In genomic region chrX:20514358-20514757, GRCh38 we compare ENCODE assay signal across 13 cellular contexts.
DNase-seq lines count a peak whose midpoint lies in the region; FAIRE-seq lines count a peak whose summit lies in the region.
"Had no signal": no experiment of that assay in that cellular context is flagged by ENCODE, and none has a peak within 500 bp of the region (broad histone marks: within the 10 kb centered on the region; RNA-seq: fewer than 3 reads in every experiment).

No MANE protein-coding gene starts in this region.

- DNase-seq in activated CD4-positive, alpha-beta T cell treated with anti-CD3 and anti-CD28 coated beads, Interleukin-2, amount 10 ng/mL, durations not matched to agents 24 days and 14 days, result peak; percentile 38
- no peak for DNase-seq in activated CD4-positive, alpha-beta T cell treated with anti-CD3 and anti-CD28 coated beads for 1 hour
- DNase-seq in RCC 7860 (ENCODE audit: low spot score) (peak; percentile 84), dermis microvascular lymphatic vessel endothelial cell (ENCODE audit: low read depth in 2 of 2) (peak; percentile 3 to 69), renal cortical epithelial cell (ENCODE audit: low read depth) (peak; percentile 89), hypothalamus (lab: John Stamatoyannopoulos, UW) (no peak), DMS153 treated with DMSO at 0.1 percent for 48 hours (lab: John Stamatoyannopoulos, UW; ENCODE audit: unreplicated experiment) (no peak), epidermal melanocyte (ENCODE audit: insufficient read length, low spot score) (no peak)
- DNase-seq: 8988T, NCI-H1105, transverse colon had no signal

- FAIRE-seq in RCC 7860 (lab: Jason Lieb, UNC), result peak; percentile 98

- peaks cover 15% of the 10 kb centered on the region for H3K9me3 Mint-ChIP-seq in activated CD4-positive, alpha-beta T cell treated with anti-CD3 and anti-CD28 coated beads, Interleukin-2, amount 10 ng/mL, durations not matched to agents 24 days and 14 days

- peak overlapping the region; percentile 59 for H3K4me3 Mint-ChIP-seq in activated CD4-positive, alpha-beta T cell treated with anti-CD3 and anti-CD28 coated beads, Interleukin-2, amount 10 ng/mL, durations not matched to agents 24 days and 14 days
- H3K4me3 Mint-ChIP-seq: brain, neural progenitor cell had no signal

- H3K27me3 Mint-ChIP-seq in activated CD4-positive, alpha-beta T cell treated with anti-CD3 and anti-CD28 coated beads, Interleukin-2, amount 10 ng/mL, durations not matched to agents 24 days and 14 days, result peaks cover 5% of the 10 kb centered on the region
- H3K27me3 Mint-ChIP-seq: brain had no signal

- peaks cover 36% of the 10 kb centered on the region for H3K4me1 Mint-ChIP-seq in activated CD4-positive, alpha-beta T cell treated with anti-CD3 and anti-CD28 coated beads, Interleukin-2, amount 10 ng/mL, durations not matched to agents 24 days and 14 days
- H3K4me1 Mint-ChIP-seq: brain, neural progenitor cell had no signal

- peak overlapping the region; percentile 76 for H3K27ac Mint-ChIP-seq in activated CD4-positive, alpha-beta T cell treated with anti-CD3 and anti-CD28 coated beads, Interleukin-2, amount 10 ng/mL, durations not matched to agents 24 days and 14 days
- H3K27ac Mint-ChIP-seq: neural progenitor cell had no signal

- H3K36me3 Mint-ChIP-seq in activated CD4-positive, alpha-beta T cell treated with anti-CD3 and anti-CD28 coated beads, Interleukin-2, amount 10 ng/mL, durations not matched to agents 24 days and 14 days (ENCODE audit: low read depth), result peaks cover 5% of the 10 kb centered on the region
- H3K36me3 Mint-ChIP-seq: brain, neural progenitor cell had no signal

- intact Hi-C loops in activated CD4-positive, alpha-beta T cell treated with anti-CD3 and anti-CD28 coated beads, Interleukin-2, amount 10 ng/mL, durations not matched to agents 24 days and 14 days (cut with micrococcal nuclease), result loop anchor here (2.0 to 10.0 kb wide), 2 partner anchors 14 to 860 kb away; partner anchors contain the start of gene CNKSR2

Comparison
In these comparisons a context has a peak if more than half of its experiments do, and no peak if none do; other contexts are left out.
1. DNase-seq: peak in activated CD4-positive, alpha-beta T cell treated with anti-CD3 and anti-CD28 coated beads, Interleukin-2, amount 10 ng/mL, durations not matched to agents 24 days and 14 days (single experiment), RCC 7860 (single experiment), dermis microvascular lymphatic vessel endothelial cell (2 of 2) and renal cortical epithelial cell (single experiment); none in activated CD4-positive, alpha-beta T cell treated with anti-CD3 and anti-CD28 coated beads for 1 hour (single experiment), hypothalamus (0 of 51), DMS153 treated with DMSO at 0.1 percent for 48 hours (single experiment) and epidermal melanocyte (single experiment).